Comparison of ENCODE assay signal across 14 cellular contexts in genomic region chr13:68261105-68261504, GRCh38.
DNase-seq lines count a peak whose midpoint lies in the region; ATAC-seq and TF ChIP-seq lines count a peak whose summit lies in the region.
"Had no signal": no experiment of that assay in that cellular context is flagged by ENCODE, and none has a peak within 500 bp of the region (broad histone marks: within the 10 kb centered on the region; RNA-seq: fewer than 3 reads in every experiment).

No MANE protein-coding gene starts in this region.

- H3K9me3 Mint-ChIP-seq in GM23338 (no peaks in the 10 kb centered on the region; the same call in 2 of the 3 replicates), endothelial cell (ENCODE audit: unreplicated experiment) (no peaks in the 10 kb centered on the region)

- intact Hi-C loops in A673 (cut with micrococcal nuclease; ENCODE audit: unreplicated experiment): no loop called here
- intact Hi-C loops in Right ventricle myocardium inferior (cut with DNase I): no loop called here

- no peaks in the 10 kb centered on the region for H3K9me2 ChIP-seq in GM23338 (ENCODE audit: insufficient read depth)

- H3K79me2 ChIP-seq in GM23338 (replicated peaks; ENCODE audit: insufficient read depth): no peaks in the 10 kb centered on the region
- H3K79me2 ChIP-seq in OCI-LY3 (ENCODE audit: low read length): no peaks in the 10 kb centered on the region

- no peaks in the 10 kb centered on the region for H3K36me3 ChIP-seq in A673 (ENCODE audit: insufficient read depth, low read length, poor library complexity, severe bottlenecking)
- no peaks in the 10 kb centered on the region for H3K36me3 ChIP-seq in GM23338 (ENCODE audit: insufficient read depth)
- no peaks in the 10 kb centered on the region for H3K36me3 ChIP-seq in OCI-LY3 (replicated peaks; ENCODE audit: low read depth, low read length)
- H3K36me3 ChIP-seq: uterus had no signal

- no peaks in the 10 kb centered on the region for H3F3A ChIP-seq in GM23338 (replicated peaks; ENCODE audit: low read depth)

- no TSS peak for BruUV-seq in A673 (replicated peaks; lab: Mats Ljungman, UMichigan)

- H3K27me3 Mint-ChIP-seq in GM23338 (ENCODE audit: insufficient read depth, low read depth, poor library complexity): no peaks in the 10 kb centered on the region
- H3K27me3 Mint-ChIP-seq in endothelial cell (ENCODE audit: unreplicated experiment): no peaks in the 10 kb centered on the region
- H3K27me3 Mint-ChIP-seq: naive B cell had no signal

- H3K4me3 Mint-ChIP-seq in GM23338 (no peak overlapping the region), endothelial cell (ENCODE audit: unreplicated experiment) (no peak overlapping the region)

- 0 out of 2 replicates have a peak, but pooled peaks have one; percentile 17 for TF ChIP-seq CTCF in A673 (conservative IDR thresholded peaks at IDR 0.05; ENCODE audit: low read depth, low read length)
- TF ChIP-seq CTCF in GM23338 (conservative IDR thresholded peaks at IDR 0.05; ENCODE audit: low read depth in 2 of 2): peak; percentile 78 to 80
- peak; percentile 16 for TF ChIP-seq CTCF in OCI-LY3 (IDR thresholded peaks at IDR 0.05; ENCODE audit: low read depth, low read length)
- TF ChIP-seq CTCF in epithelial cell of proximal tubule (conservative IDR thresholded peaks at IDR 0.05; ENCODE audit: low read depth, low read length): peak; percentile 27
- no peak for TF ChIP-seq CTCF in endothelial cell (IDR thresholded peaks at IDR 0.05; ENCODE audit: unreplicated experiment)

- H3K4me3 ChIP-seq in A673 (ENCODE audit: low read depth, low read length, poor library complexity, severe bottlenecking): no peak overlapping the region
- H3K4me3 ChIP-seq in GM23338: no peak overlapping the region
- H3K4me3 ChIP-seq in OCI-LY3 (ENCODE audit: low read length): no peak overlapping the region
- H3K4me3 ChIP-seq in epithelial cell of proximal tubule (ENCODE audit: low read depth, low read length): no peak overlapping the region
- H3K4me3 ChIP-seq: lung, uterus had no signal

- H3K36me3 Mint-ChIP-seq in GM23338 (ENCODE audit: low read depth) (0 out of 3 replicates have a peak, but pooled peaks cover 4% of the 10 kb centered on the region), endothelial cell (ENCODE audit: low read depth, unreplicated experiment) (no peaks in the 10 kb centered on the region)
- H3K36me3 Mint-ChIP-seq: naive B cell had no signal

- H3K4me1 Mint-ChIP-seq in GM23338 (peaks cover 4% of the 10 kb centered on the region; the same call in 2 of the 3 replicates), endothelial cell (ENCODE audit: unreplicated experiment) (no peaks in the 10 kb centered on the region)
- H3K4me1 Mint-ChIP-seq: naive B cell had no signal

- no peak overlapping the region for H3K9ac ChIP-seq in OCI-LY3 (ENCODE audit: low read length)

- no peaks in the 10 kb centered on the region for H3K27me3 ChIP-seq in A673 (replicated peaks; ENCODE audit: insufficient read depth, low read depth, low read length, poor library complexity)
- no peaks in the 10 kb centered on the region for H3K27me3 ChIP-seq in GM23338 (ENCODE audit: insufficient read depth)
- H3K27me3 ChIP-seq in OCI-LY3 (ENCODE audit: low read depth, low read length): no peaks in the 10 kb centered on the region
- H3K27me3 ChIP-seq: uterus had no signal

- H4K20me1 ChIP-seq in GM23338 (replicated peaks; ENCODE audit: insufficient read depth) (no peaks in the 10 kb centered on the region), OCI-LY3 (ENCODE audit: insufficient read depth, low read length) (no peaks in the 10 kb centered on the region)

- H3K4me2 ChIP-seq in GM23338 (no peak overlapping the region), OCI-LY3 (ENCODE audit: low read length) (no peak overlapping the region)

- ATAC-seq in GM23338 (peak; percentile 37; the same call in 2 of the 3 replicates), Right ventricle myocardium inferior (no peak)

- CTCF ChIA-PET in A673 (lab: Charles Lee): no interaction called here

- H3K27ac Mint-ChIP-seq in GM23338 (no peak overlapping the region), endothelial cell (ENCODE audit: unreplicated experiment) (no peak overlapping the region)
- H3K27ac Mint-ChIP-seq: naive B cell had no signal

- no peaks in the 10 kb centered on the region for H3K9me3 ChIP-seq in A673 (ENCODE audit: low read depth, low read length, poor library complexity, severe bottlenecking)
- no peaks in the 10 kb centered on the region for H3K9me3 ChIP-seq in OCI-LY3 (ENCODE audit: insufficient read depth, low read length)
- H3K9me3 ChIP-seq: uterus had no signal

- POLR2A ChIA-PET in A673 (lab: Charles Lee; ENCODE audit: low non-redundant PET): no interaction called here

- DNase-seq in A673 (ENCODE audit: low spot score) (no peak), GM23338 (ENCODE audit: low spot score) (peak; percentile 69), epithelial cell of proximal tubule (ENCODE audit: low read depth) (no peak), endothelial cell (ENCODE audit: low spot score) (no peak), cortex of kidney (lab: John Stamatoyannopoulos, UW) (no peak), Right ventricle myocardium inferior (ENCODE audit: missing footprints) (no peak)
- no peak for DNase-seq in activated CD4-positive, alpha-beta T cell treated with anti-CD3 and anti-CD28 coated beads for 48 hours
- DNase-seq: activated naive CD4-positive, alpha-beta T cell treated with anti-CD3 and anti-CD28 coated beads, Interleukin-2, amount 50 U/mL, for 16 hours; naive B cell; NCI-H1694; NCI-H345; uterus had no signal

- no peak overlapping the region for H3K27ac ChIP-seq in A673 (ENCODE audit: low read depth, low read length, poor library complexity, severe bottlenecking)
- H3K27ac ChIP-seq in GM23338 (ENCODE audit: low read depth): no peak overlapping the region
- no peak overlapping the region for H3K27ac ChIP-seq in OCI-LY3 (ENCODE audit: low read length)
- H3K27ac ChIP-seq: uterus had no signal

- H3K4me1 ChIP-seq in A673 (ENCODE audit: insufficient read depth, low read length, poor library complexity, severe bottlenecking): no peaks in the 10 kb centered on the region
- no peaks in the 10 kb centered on the region for H3K4me1 ChIP-seq in GM23338 (ENCODE audit: insufficient read depth)
- no peaks in the 10 kb centered on the region for H3K4me1 ChIP-seq in OCI-LY3 (ENCODE audit: low read length)
- H3K4me1 ChIP-seq: uterus had no signal

- H2AFZ ChIP-seq in GM23338: peak overlapping the region; percentile 15; the same call in 1 of the 2 replicates
- no peak overlapping the region for H2AFZ ChIP-seq in OCI-LY3 (ENCODE audit: low read depth, low read length)

TF ChIP-seq in GM23338, 12 proteins besides CTCF, POLR2A, EP300 and RAD21:
- no peak for TF ChIP-seq REST (IDR thresholded peaks at IDR 0.05; ENCODE audit: unreplicated experiment)
